15 cellular contexts compared by ENCODE assay signal in genomic region chr17:50561796-50562195, GRCh38. TPM values are rescaled to one million over a fixed set of nuclear protein-coding genes. Genes with fewer than 3 reads are reported as not detected.
DNase-seq lines count a peak whose midpoint lies in the region; ATAC-seq and TF ChIP-seq lines count a peak whose summit lies in the region.
"Had no signal": no experiment of that assay in that cellular context is flagged by ENCODE, and none has a peak within 500 bp of the region (broad histone marks: within the 10 kb centered on the region; RNA-seq: fewer than 3 reads in every experiment).

No MANE protein-coding gene starts in this region.

- no peak overlapping the region for H3K9ac ChIP-seq in neuronal stem cell (ENCODE audit: low read depth, low read length, poor library complexity)

- no peak for ATAC-seq in HG03097 (IDR thresholded peaks at IDR 0.05; ENCODE audit: low FRiP score, unreplicated experiment)

- WGBS in esophagus squamous epithelium, 2 donors: 0% methylated on average over 4 of the region's 24 CpGs; no CpG with 5 or more reads in 1 of the 2 donors
- WGBS in neuronal stem cell (ENCODE audit: extremely low coverage in 2 of 2, insufficient read length in 2 of 2, insufficient replicate concordance in 1 of 2), 2 donors: no CpG with 5 or more reads among the region's 24 CpGs

- TF ChIP-seq POLR2A in esophagus squamous epithelium (IDR thresholded peaks at IDR 0.05): no peak

- H3K18ac ChIP-seq in neuronal stem cell (ENCODE audit: low read length): peak overlapping the region; percentile 69

- H2BK120ac ChIP-seq in neuronal stem cell (ENCODE audit: low read depth, low read length): peak overlapping the region; percentile 77

- DNase-seq in Caco-2 (no peak), NCI-H69 (lab: John Stamatoyannopoulos, UW) (peak; percentile 47), esophagus squamous epithelium (lab: John Stamatoyannopoulos, UW) (no peak), neuronal stem cell (ENCODE audit: low spot score) (no peak), middle frontal gyrus (ENCODE audit: extremely low spot score, low spot score) (no peak)
- no peak for DNase-seq in T-helper 2 cell treated with Interferon-gamma antibody and Interleukin-4, amounts not matched to agents 5 μg/mL and 100 μg/mL, for 36 hours (ENCODE audit: low spot score)
- no peak for DNase-seq in stimulated activated CD4-positive, alpha-beta T cell treated with anti-CD3 and anti-CD28 coated beads, Interleukin-4, amount 100 ng/mL, for 1 hour
- DNase-seq: activated CD4-positive, alpha-beta T cell treated with anti-CD3 and anti-CD28 coated beads for 4 hours; activated T-cell treated with anti-CD3 and anti-CD28 coated beads, Interleukin-2, amount 50 U/mL, for 48 hours; NCI-H187; stimulated activated CD4-positive, alpha-beta T cell treated with anti-CD3 and anti-CD28 coated beads, Interleukin-15, amount 100 ng/mL, for 24 hours had no signal

- H3K9me3 ChIP-seq in Caco-2 (no peaks in the 10 kb centered on the region), esophagus squamous epithelium (no peaks in the 10 kb centered on the region), neuronal stem cell (replicated peaks in 1 of 2; ENCODE audit: control insufficient read depth in 2 of 2, insufficient read depth in 1 of 2, low read depth in 1 of 2, low read length in 2 of 2) (no peaks in the 10 kb centered on the region)
- H3K9me3 ChIP-seq: tibial nerve had no signal

- H4K91ac ChIP-seq in neuronal stem cell (ENCODE audit: low read depth, low read length, poor library complexity): no peak overlapping the region

- H3K27me3 ChIP-seq in Caco-2 (replicated peaks; ENCODE audit: control insufficient read depth, insufficient read depth, low read length): peaks cover 14% of the 10 kb centered on the region
- peaks cover 27 to 99% (median 36%) of the 10 kb centered on the region in 4 donors for H3K27me3 ChIP-seq in esophagus squamous epithelium
- peaks cover 13 to 54% (median 51%) of the 10 kb centered on the region in 3 experiments for H3K27me3 ChIP-seq in neuronal stem cell (ENCODE audit: control insufficient read depth in 3 of 3, insufficient read depth in 3 of 3, low read depth in 1 of 3, low read length in 3 of 3)

- no peak overlapping the region for H2AFZ ChIP-seq in neuronal stem cell (ENCODE audit: low read length)

- H3K27ac ChIP-seq in esophagus squamous epithelium (no peak overlapping the region), neuronal stem cell (replicated peaks; ENCODE audit: low read length) (no peak overlapping the region)
- H3K27ac ChIP-seq: tibial nerve had no signal

- H3K4me2 ChIP-seq in neuronal stem cell (ENCODE audit: insufficient read depth, low read length, poor library complexity, severe bottlenecking): peak overlapping the region; percentile 94

- H3K4me3 ChIP-seq in Caco-2 (ENCODE audit: low read depth, low read length) (peak overlapping the region; percentile 41), esophagus squamous epithelium (peak overlapping the region in 3 of 4 donors; percentile 46 to 71 (median 54)), neuronal stem cell (ENCODE audit: low read length in 2 of 2) (peak overlapping the region in 1 of 2 donors; percentile 20)

- H3K4me1 ChIP-seq in Caco-2 (peaks cover 16% of the 10 kb centered on the region), esophagus squamous epithelium (peaks cover 34 to 61% (median 43%) of the 10 kb centered on the region in 3 donors), neuronal stem cell (ENCODE audit: control insufficient read depth in 2 of 2, insufficient read depth in 1 of 2, low read depth in 1 of 2, low read length in 2 of 2) (peaks cover 50 to 59% of the 10 kb centered on the region in 2 donors)

- H3K36me3 ChIP-seq in Caco-2 (ENCODE audit: control insufficient read depth, insufficient read depth, low read length): no peaks in the 10 kb centered on the region
- H3K36me3 ChIP-seq in esophagus squamous epithelium: no peaks in the 10 kb centered on the region
- no peaks in the 10 kb centered on the region for H3K36me3 ChIP-seq in neuronal stem cell (replicated peaks in 1 of 2; ENCODE audit: control insufficient read depth in 2 of 2, insufficient read depth in 2 of 2, low read length in 2 of 2)
- H3K36me3 ChIP-seq: tibial nerve had no signal

- H3K4me1 Mint-ChIP-seq in Caco-2 (ENCODE audit: low read depth, unreplicated experiment): peaks cover 7% of the 10 kb centered on the region
- H3K4me1 Mint-ChIP-seq in T-helper 2 cell treated with Interferon-gamma antibody and Interleukin-4, amounts not matched to agents 5 μg/mL and 100 μg/mL, for 36 hours (ENCODE audit: low read depth): peaks cover 9% of the 10 kb centered on the region

- POLR2A ChIA-PET in Caco-2 (lab: Charles Lee): interaction anchor here (2.4 kb wide), 1 partner anchor 11 kb away, joined by 14 read pairs; no protein-coding TSS in a partner anchor

- H4K8ac ChIP-seq in neuronal stem cell (ENCODE audit: low read depth, low read length): no peak overlapping the region

- peak overlapping the region; percentile 71 for H2BK5ac ChIP-seq in neuronal stem cell (ENCODE audit: low read length)

- peaks cover 18% of the 10 kb centered on the region for H3K27me3 Mint-ChIP-seq in Caco-2 (ENCODE audit: insufficient read depth, unreplicated experiment)
- peaks cover 77% of the 10 kb centered on the region for H3K27me3 Mint-ChIP-seq in T-helper 2 cell treated with Interferon-gamma antibody and Interleukin-4, amounts not matched to agents 5 μg/mL and 100 μg/mL, for 36 hours (ENCODE audit: low read depth)

- peak overlapping the region; percentile 87 for H3K4me3 Mint-ChIP-seq in Caco-2 (ENCODE audit: unreplicated experiment)
- no peak overlapping the region for H3K4me3 Mint-ChIP-seq in T-helper 2 cell treated with Interferon-gamma antibody and Interleukin-4, amounts not matched to agents 5 μg/mL and 100 μg/mL, for 36 hours
- H3K4me3 Mint-ChIP-seq: dendritic cell treated with granulocyte-macrophage colony-stimulating factor and Interleukin-4, amounts not matched to agents 40 ng/mL and 50 ng/mL, for 4 days had no signal

- TF ChIP-seq CTCF in Caco-2 (IDR thresholded peaks at IDR 0.05; ENCODE audit: insufficient read depth in 1 of 2, low read depth in 1 of 2, low read length in 1 of 2, severe bottlenecking in 1 of 2, unreplicated experiment in 1 of 2) (no peak), esophagus squamous epithelium (IDR thresholded peaks at IDR 0.05) (no peak)

- H3K36me3 Mint-ChIP-seq in Caco-2 (ENCODE audit: insufficient read depth, unreplicated experiment): peaks cover 20% of the 10 kb centered on the region
- H3K36me3 Mint-ChIP-seq in T-helper 2 cell treated with Interferon-gamma antibody and Interleukin-4, amounts not matched to agents 5 μg/mL and 100 μg/mL, for 36 hours (ENCODE audit: low read depth): no peaks in the 10 kb centered on the region

- CTCF ChIA-PET in Caco-2 (lab: Charles Lee): interaction anchor here (0.6 to 6.4 kb wide), 10 partner anchors 12 to 423 kb away, joined by 3 to 103 read pairs (median 7); no protein-coding TSS in a partner anchor

- no peak overlapping the region for H3K14ac ChIP-seq in neuronal stem cell (ENCODE audit: low read length)

- peak overlapping the region; percentile 72 for H2AK5ac ChIP-seq in neuronal stem cell (ENCODE audit: low read depth, low read length)

- no peak overlapping the region for H3K27ac Mint-ChIP-seq in Caco-2 (ENCODE audit: unreplicated experiment)
- no peak overlapping the region for H3K27ac Mint-ChIP-seq in T-helper 2 cell treated with Interferon-gamma antibody and Interleukin-4, amounts not matched to agents 5 μg/mL and 100 μg/mL, for 36 hours
- H3K27ac Mint-ChIP-seq: dendritic cell treated with granulocyte-macrophage colony-stimulating factor and Interleukin-4, amounts not matched to agents 40 ng/mL and 50 ng/mL, for 4 days had no signal

- H2BK15ac ChIP-seq in neuronal stem cell (ENCODE audit: low read length): peak overlapping the region; percentile 94

- H3K9me3 Mint-ChIP-seq in Caco-2 (ENCODE audit: unreplicated experiment): no peaks in the 10 kb centered on the region
- no peaks in the 10 kb centered on the region for H3K9me3 Mint-ChIP-seq in T-helper 2 cell treated with Interferon-gamma antibody and Interleukin-4, amounts not matched to agents 5 μg/mL and 100 μg/mL, for 36 hours
- H3K9me3 Mint-ChIP-seq: dendritic cell treated with granulocyte-macrophage colony-stimulating factor and Interleukin-4, amounts not matched to agents 40 ng/mL and 50 ng/mL, for 4 days had no signal

- H3K79me1 ChIP-seq in neuronal stem cell (ENCODE audit: low read depth, low read length): no peaks in the 10 kb centered on the region

- no TSS peak for BruUV-seq in Caco-2 (replicated peaks; lab: Mats Ljungman, UMichigan)

- H3K4ac ChIP-seq in neuronal stem cell (ENCODE audit: low read length): no peak overlapping the region

- intact Hi-C loops in Caco-2 (cut with micrococcal nuclease; ENCODE audit: unreplicated experiment) (loop anchor here (2.0 kb wide), 1 partner anchor 65 kb away; no protein-coding TSS in a partner anchor), esophagus squamous epithelium (cut with DNase I) (no loop called here)

- no peak overlapping the region for H2BK12ac ChIP-seq in neuronal stem cell (ENCODE audit: low read length)

- no peak overlapping the region for H3K23ac ChIP-seq in neuronal stem cell (ENCODE audit: low read depth, low read length, poor library complexity)

RNA-seq across cellular contexts. Expression of gene CACNA1G, which starts 1.3 kb away (rescaled TPM):
- total RNA-seq in Caco-2 (2022) (1.4 and 1.6 TPM in 2 replicates), esophagus squamous epithelium (under 1 TPM in 3 of 4 donors, not detected in 1; 0.11 to 0.38 (median 0.13) TPM)
- 3.0 TPM for polyA plus RNA-seq in neuronal stem cell (2013, experiment 1 of 2)
- polyA plus RNA-seq in neuronal stem cell (2013, experiment 2 of 2): 2.8 TPM

RNA-seq across cellular contexts. Expression of gene SPATA20, which starts 14.8 kb away (rescaled TPM):
- total RNA-seq in Caco-2 (2022) (149 and 176 TPM in 2 replicates), esophagus squamous epithelium (10 to 100 TPM; 34.1 to 67.3 (median 38.1) TPM)
- 17.6 TPM for polyA plus RNA-seq in neuronal stem cell (2013, experiment 1 of 2)
- polyA plus RNA-seq in neuronal stem cell (2013, experiment 2 of 2): 18.9 TPM

RNA-seq across cellular contexts. Expression of gene EPN3, which starts 29.3 kb away (rescaled TPM):
- 49.4 and 53.2 TPM in 2 replicates for total RNA-seq in Caco-2 (2022)
- 100 to 1,000 TPM in 1 of 4 donors, 10 to 100 TPM in 3; 24.5 to 111 (median 51.8) TPM for total RNA-seq in esophagus squamous epithelium
- polyA plus RNA-seq in neuronal stem cell (2013, experiment 1 of 2): 0.04 TPM
- 0.07 TPM for polyA plus RNA-seq in neuronal stem cell (2013, experiment 2 of 2)
- total RNA-seq: mononuclear cell had no signal

RNA-seq across cellular contexts. Expression of gene MYCBPAP, which starts 53.6 kb away (rescaled TPM):
- 1.3 and 2.7 TPM in 2 replicates for total RNA-seq in Caco-2 (2022)
- under 1 TPM in 1 of 4 donors, not detected in 3; 0.38 TPM for total RNA-seq in esophagus squamous epithelium
- polyA plus RNA-seq in neuronal stem cell (2013, experiment 1 of 2): 1.8 TPM
- 2.2 TPM for polyA plus RNA-seq in neuronal stem cell (2013, experiment 2 of 2)
